ENCODE assay signal across 25 cellular contexts in genomic region chr2:151027147-151027546, GRCh38.
"Had no signal": no experiment of that assay in that cellular context is flagged by ENCODE, and none has a peak within 500 bp of the region (broad histone marks: within the 10 kb centered on the region; RNA-seq: fewer than 3 reads in every experiment).

No MANE protein-coding gene starts in this region.

- H3K27ac ChIP-seq: esophagus muscularis mucosa, foreskin keratinocyte, neural progenitor cell, prostate gland, right lobe of liver, stomach, upper lobe of left lung had no signal

- H2AFZ ChIP-seq: neural progenitor cell had no signal

- H3K9me3 ChIP-seq: esophagus muscularis mucosa, prostate gland, right lobe of liver, stomach, upper lobe of left lung had no signal

- H3K4me2 ChIP-seq: neural progenitor cell had no signal

- ATAC-seq: activated CD8-positive, alpha-beta memory T cell treated with anti-CD3 and anti-CD28 coated beads, Interleukin-2, amount 10 ng/mL, durations not matched to agents 7 days and 5 days; activated naive CD8-positive, alpha-beta T cell treated with anti-CD3 and anti-CD28 coated beads, Interleukin-2, amount 50 U/mL, for 24 hours; activated T-helper 17 cell treated with anti-CD3 and anti-CD28 coated beads, Interleukin-2, amount 50 U/mL, for 72 hours; foreskin keratinocyte; left lobe of liver; naive thymus-derived CD4-positive, alpha-beta T cell; right lobe of liver; SK-N-SH treated with all-trans-retinoic acid at 6 μM for 48 hours had no signal

- H3K4me1 ChIP-seq: foreskin keratinocyte, neural progenitor cell, prostate gland, right lobe of liver, stomach had no signal

- H3K4me3 ChIP-seq: esophagus muscularis mucosa, neural progenitor cell, prostate gland, right lobe of liver, stomach, upper lobe of left lung had no signal

- DNase-seq: activated CD4-positive, alpha-beta memory T cell treated with anti-CD3 and anti-CD28 coated beads, Interleukin-2, amount 10 ng/mL, durations not matched to agents 7 days and 5 days; activated CD4-positive, alpha-beta T cell treated with anti-CD3 and anti-CD28 coated beads for 48 hours; activated CD4-positive, CD25-positive, alpha-beta regulatory T cell; activated CD8-positive, alpha-beta memory T cell treated with anti-CD3 and anti-CD28 coated beads, Interleukin-2, amount 10 ng/mL, durations not matched to agents 7 days and 5 days; activated naive CD4-positive, alpha-beta T cell treated with Interleukin-2 at 50 U/mL for 16 hours; activated naive CD8-positive, alpha-beta T cell treated with anti-CD3 and anti-CD28 coated beads, Interleukin-2, amount 50 U/mL, for 24 hours; aorta; cerebellar nuclear complex; dermis blood vessel endothelial cell; effector memory CD4-positive, alpha-beta T cell; foreskin keratinocyte; hypothalamus; naive thymus-derived CD4-positive, alpha-beta T cell; right lobe of liver; small intestine; stimulated activated CD4-positive, alpha-beta T cell treated with anti-CD3 and anti-CD28 coated beads, Interleukin-4, amount 100 ng/mL, for 1 hour; stomach; T1000; upper lobe of left lung had no signal

- H3K36me3 ChIP-seq: esophagus muscularis mucosa, neural progenitor cell, prostate gland, right lobe of liver, stomach, upper lobe of left lung had no signal

- H3K9ac ChIP-seq: neural progenitor cell had no signal

- H3K27me3 ChIP-seq: esophagus muscularis mucosa, foreskin keratinocyte, neural progenitor cell, right lobe of liver, stomach, upper lobe of left lung had no signal
